9 cellular contexts compared by ENCODE assay signal in genomic region chr3:152331018-152331541, GRCh38.
DNase-seq lines count a peak whose midpoint lies in the region; ATAC-seq, FAIRE-seq and TF ChIP-seq lines count a peak whose summit lies in the region.
"Had no signal": no experiment of that assay in that cellular context is flagged by ENCODE, and none has a peak within 500 bp of the region (broad histone marks: within the 10 kb centered on the region; RNA-seq: fewer than 3 reads in every experiment).

No MANE protein-coding gene starts in this region.

- H3K4me3 ChIP-seq in keratinocyte (ENCODE audit: control insufficient read depth in 2 of 3, extremely low read depth in 1 of 3, insufficient read depth in 2 of 3, low read depth in 1 of 3, low read length in 3 of 3) = no peak overlapping the region
- H3K4me3 ChIP-seq in transverse colon = no peak overlapping the region

- H3K27me3 Mint-ChIP-seq in activated CD8-positive, alpha-beta memory T cell treated with anti-CD3 and anti-CD28 coated beads, Interleukin-2, amount 10 ng/mL, durations not matched to agents 7 days and 5 days = no peaks in the 10 kb centered on the region

- peak overlapping the region; percentile 44 for H3K27ac Mint-ChIP-seq in activated CD8-positive, alpha-beta memory T cell treated with anti-CD3 and anti-CD28 coated beads, Interleukin-2, amount 10 ng/mL, durations not matched to agents 7 days and 5 days

- H3K9me3 Mint-ChIP-seq in activated CD8-positive, alpha-beta memory T cell treated with anti-CD3 and anti-CD28 coated beads, Interleukin-2, amount 10 ng/mL, durations not matched to agents 7 days and 5 days (ENCODE audit: low read depth) = no peaks in the 10 kb centered on the region

- no peak overlapping the region for H3K4me3 Mint-ChIP-seq in activated CD8-positive, alpha-beta memory T cell treated with anti-CD3 and anti-CD28 coated beads, Interleukin-2, amount 10 ng/mL, durations not matched to agents 7 days and 5 days

- H4K20me1 ChIP-seq in keratinocyte (ENCODE audit: control insufficient read depth, extremely low read depth, insufficient read depth, low read length) = no peaks in the 10 kb centered on the region

- H3K36me3 Mint-ChIP-seq in activated CD8-positive, alpha-beta memory T cell treated with anti-CD3 and anti-CD28 coated beads, Interleukin-2, amount 10 ng/mL, durations not matched to agents 7 days and 5 days = peaks cover 53% of the 10 kb centered on the region

- peaks cover 62% of the 10 kb centered on the region for H3K79me2 ChIP-seq in keratinocyte (ENCODE audit: control insufficient read depth, insufficient read depth, low read length)

- H3K4me1 ChIP-seq in keratinocyte (ENCODE audit: control insufficient read depth, extremely low read depth, insufficient read depth, low read length) (peaks cover 35% of the 10 kb centered on the region), transverse colon (peaks cover 26 to 85% (median 40%) of the 10 kb centered on the region in 4 donors)

- FAIRE-seq in keratinocyte (lab: Jason Lieb, UNC) = peak; percentile 23

- no peak for TF ChIP-seq EP300 in transverse colon (IDR thresholded peaks at IDR 0.05; ENCODE audit: low read depth)

- H3K9me3 ChIP-seq in keratinocyte (ENCODE audit: control insufficient read depth, low read depth, low read length) (no peaks in the 10 kb centered on the region), transverse colon (no peaks in the 10 kb centered on the region)

- dilution Hi-C loops in keratinocyte (cut with MboI; ENCODE audit: extremely low pct_ligation_motif_present, low sequenced_read_pairs) = no loop called here

- H2AFZ ChIP-seq in keratinocyte (ENCODE audit: control insufficient read depth, low read length) = no peak overlapping the region

- peak; percentile 31 for ATAC-seq in activated CD8-positive, alpha-beta memory T cell treated with anti-CD3 and anti-CD28 coated beads, Interleukin-2, amount 10 ng/mL, durations not matched to agents 7 days and 5 days
- ATAC-seq in HG03378 (IDR thresholded peaks at IDR 0.05; ENCODE audit: unreplicated experiment) = no peak

- TF ChIP-seq POLR2A in transverse colon (IDR thresholded peaks at IDR 0.05) = no peak

- intact Hi-C loops in transverse colon (cut with DNase I; ENCODE audit: low total_unique reads) = no loop called here

- in situ Hi-C loops in transverse colon (cut with MboI; ENCODE audit: low pct_ligation_motif_present in 1 of 4, low pct_unique_long_range_greater_than_20kb in 1 of 4, low sequenced_read_pairs in 3 of 4) = no loop called here

- peak overlapping the region; percentile 57 for H3K4me2 ChIP-seq in keratinocyte (ENCODE audit: control insufficient read depth, extremely low read depth, insufficient read depth, low read depth, low read length)

- CTCF ChIA-PET in activated CD8-positive, alpha-beta memory T cell treated with anti-CD3 and anti-CD28 coated beads, Interleukin-2, amount 10 ng/mL, durations not matched to agents 7 days and 5 days (lab: Charles Lee) = interaction anchor here (1.0 kb wide), 1 partner anchor 259 kb away, joined by 3 read pairs; no protein-coding TSS in a partner anchor

- H3K27ac ChIP-seq in angular gyrus (ENCODE audit: low read depth, low read length) = peak overlapping the region; percentile 32
- H3K27ac ChIP-seq in keratinocyte (ENCODE audit: control insufficient read depth, insufficient read depth, low read length) = peak overlapping the region; percentile 59
- H3K27ac ChIP-seq in transverse colon = peak overlapping the region; percentile 55 to 74 (median 68)

- no peaks in the 10 kb centered on the region for H3K9me1 ChIP-seq in keratinocyte (ENCODE audit: control insufficient read depth, extremely low read depth, insufficient read depth, low read length)

- H3K9ac ChIP-seq in keratinocyte (ENCODE audit: control insufficient read depth, extremely low read depth, insufficient read depth, low read length) = peak overlapping the region; percentile 38

- TF ChIP-seq CTCF in keratinocyte (optimal IDR thresholded peaks at IDR 0.05 in 1 of 3, IDR thresholded peaks at IDR 0.05 in 1 of 3, conservative IDR thresholded peaks at IDR 0.05 in 1 of 3; ENCODE audit: extremely low read depth in 1 of 3, insufficient read depth in 2 of 3, low read length in 3 of 3) (no peak), transverse colon (IDR thresholded peaks at IDR 0.05) (no peak)

- H3K36me3 ChIP-seq in keratinocyte (ENCODE audit: control insufficient read depth in 2 of 2, extremely low read depth in 1 of 2, insufficient read depth in 2 of 2, low read length in 2 of 2) (peaks cover 0 to 3% of the 10 kb centered on the region in 2 experiments), transverse colon (no peaks in the 10 kb centered on the region)

- H3K4me1 Mint-ChIP-seq in activated CD8-positive, alpha-beta memory T cell treated with anti-CD3 and anti-CD28 coated beads, Interleukin-2, amount 10 ng/mL, durations not matched to agents 7 days and 5 days = peaks cover 66% of the 10 kb centered on the region

- WGBS in transverse colon (ENCODE audit: low coverage in 1 of 2), 2 donors = 45 to 57% methylated on average over 2 of the region's 2 CpGs

- DNase-seq in activated CD8-positive, alpha-beta memory T cell treated with anti-CD3 and anti-CD28 coated beads, Interleukin-2, amount 10 ng/mL, durations not matched to agents 7 days and 5 days = no peak
- no peak for DNase-seq in activated CD8-positive, alpha-beta memory T cell treated with anti-CD3 and anti-CD28 coated beads, Interleukin-2, amount 50 U/mL, for 48 hours
- DNase-seq in keratinocyte (ENCODE audit: low read depth, low spot score) = peak; percentile 64
- no peak for DNase-seq in transverse colon
- no peak for DNase-seq in HT-29 (ENCODE audit: low spot score)
- no peak for DNase-seq in HuH-7 (ENCODE audit: low spot score)
- DNase-seq: NCI-H1436 treated with DMSO at 0.1 percent for 48 hours had no signal

- H3K27me3 ChIP-seq in keratinocyte (ENCODE audit: control insufficient read depth, extremely low read depth, insufficient read depth, low read length) (no peaks in the 10 kb centered on the region), transverse colon (no peaks in the 10 kb centered on the region)
